1 cellular context compared by ENCODE assay signal in the genomic region with DNA sequence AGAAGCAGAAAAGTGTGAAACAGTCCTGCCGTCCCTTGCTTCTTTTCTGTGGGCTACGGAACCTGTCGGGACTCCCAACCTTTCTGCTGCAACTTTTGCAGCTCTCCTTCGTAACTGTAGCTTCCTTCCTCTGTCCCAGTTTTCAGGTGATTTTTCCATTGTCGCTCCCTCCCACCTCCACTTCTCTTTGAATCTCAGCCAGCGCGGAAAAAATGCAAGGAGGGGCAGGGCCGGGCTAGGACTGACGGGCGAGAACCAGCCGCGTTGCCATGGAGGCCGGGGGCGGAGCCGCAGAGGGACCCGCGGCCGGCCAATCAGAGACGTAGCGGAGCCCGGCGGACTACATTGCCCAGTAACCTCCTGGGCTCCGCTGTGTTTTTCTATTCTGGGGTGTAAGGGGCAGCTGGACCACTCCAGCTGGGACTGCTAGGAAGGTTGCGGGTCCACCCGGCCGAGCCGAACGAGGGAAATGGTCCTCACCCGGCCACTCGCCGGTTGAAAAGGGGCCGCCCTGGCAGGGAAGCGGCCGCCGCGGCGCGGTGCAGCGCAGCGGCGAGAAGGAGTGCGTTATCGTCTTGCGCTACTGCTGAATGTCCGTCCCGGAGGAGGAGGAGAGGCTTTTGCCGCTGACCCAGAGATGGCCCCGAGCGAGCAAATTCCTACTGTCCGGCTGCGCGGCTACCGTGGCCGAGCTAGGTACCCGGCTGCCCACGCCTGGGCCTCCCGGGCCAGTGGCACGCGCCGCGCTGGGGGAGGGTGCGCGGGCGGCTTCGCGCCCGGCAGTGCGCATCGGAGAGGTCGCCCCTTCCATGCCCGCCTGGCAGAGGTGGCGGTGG.
TF ChIP-seq lines count a peak whose summit lies in the region.

TSS of gene CYP39A1 (minus strand) at position 216 of the 836 bp plus-strand sequence. CDS start 236 bp downstream, outside the sequence.
TSS of gene SLC25A27 (plus strand) at position 373 of the 836 bp plus-strand sequence. CDS start at position 591, 218 bp downstream.

TF ChIP-seq in HepG2, 621 proteins besides CTCF, POLR2A, EP300 and RAD21 (continued from another document and continues in another):
- TF ChIP-seq, protein P1, sequence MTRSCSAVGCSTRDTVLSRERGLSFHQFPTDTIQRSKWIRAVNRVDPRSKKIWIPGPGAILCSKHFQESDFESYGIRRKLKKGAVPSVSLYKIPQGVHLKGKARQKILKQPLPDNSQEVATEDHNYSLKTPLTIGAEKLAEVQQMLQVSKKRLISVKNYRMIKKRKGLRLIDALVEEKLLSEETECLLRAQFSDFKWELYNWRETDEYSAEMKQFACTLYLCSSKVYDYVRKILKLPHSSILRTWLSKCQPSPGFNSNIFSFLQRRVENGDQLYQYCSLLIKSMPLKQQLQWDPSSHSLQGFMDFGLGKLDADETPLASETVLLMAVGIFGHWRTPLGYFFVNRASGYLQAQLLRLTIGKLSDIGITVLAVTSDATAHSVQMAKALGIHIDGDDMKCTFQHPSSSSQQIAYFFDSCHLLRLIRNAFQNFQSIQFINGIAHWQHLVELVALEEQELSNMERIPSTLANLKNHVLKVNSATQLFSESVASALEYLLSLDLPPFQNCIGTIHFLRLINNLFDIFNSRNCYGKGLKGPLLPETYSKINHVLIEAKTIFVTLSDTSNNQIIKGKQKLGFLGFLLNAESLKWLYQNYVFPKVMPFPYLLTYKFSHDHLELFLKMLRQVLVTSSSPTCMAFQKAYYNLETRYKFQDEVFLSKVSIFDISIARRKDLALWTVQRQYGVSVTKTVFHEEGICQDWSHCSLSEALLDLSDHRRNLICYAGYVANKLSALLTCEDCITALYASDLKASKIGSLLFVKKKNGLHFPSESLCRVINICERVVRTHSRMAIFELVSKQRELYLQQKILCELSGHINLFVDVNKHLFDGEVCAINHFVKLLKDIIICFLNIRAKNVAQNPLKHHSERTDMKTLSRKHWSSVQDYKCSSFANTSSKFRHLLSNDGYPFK (CRISPR knock-in tag; IDR thresholded peaks at IDR 0.05; ENCODE audit: borderline replicate concordance): peak; percentile 46; the same call in 1 of the 2 replicates
- peak; percentile 16; the same call in 1 of the 2 replicates for TF ChIP-seq SALL2 (CRISPR knock-in tag; IDR thresholded peaks at IDR 0.05)
- TF ChIP-seq ZSCAN31 (CRISPR knock-in tag; IDR thresholded peaks at IDR 0.05; ENCODE audit: low read depth): peak; percentile 72; the same call in 1 of the 2 replicates
- TF ChIP-seq IKZF4 (CRISPR knock-in tag; IDR thresholded peaks at IDR 0.05; ENCODE audit: borderline replicate concordance, low read depth, not compliant biosample characterization): peak; percentile 20
- TF ChIP-seq ZNF17 (CRISPR knock-in tag; IDR thresholded peaks at IDR 0.05): no peak
- TF ChIP-seq, protein P2, sequence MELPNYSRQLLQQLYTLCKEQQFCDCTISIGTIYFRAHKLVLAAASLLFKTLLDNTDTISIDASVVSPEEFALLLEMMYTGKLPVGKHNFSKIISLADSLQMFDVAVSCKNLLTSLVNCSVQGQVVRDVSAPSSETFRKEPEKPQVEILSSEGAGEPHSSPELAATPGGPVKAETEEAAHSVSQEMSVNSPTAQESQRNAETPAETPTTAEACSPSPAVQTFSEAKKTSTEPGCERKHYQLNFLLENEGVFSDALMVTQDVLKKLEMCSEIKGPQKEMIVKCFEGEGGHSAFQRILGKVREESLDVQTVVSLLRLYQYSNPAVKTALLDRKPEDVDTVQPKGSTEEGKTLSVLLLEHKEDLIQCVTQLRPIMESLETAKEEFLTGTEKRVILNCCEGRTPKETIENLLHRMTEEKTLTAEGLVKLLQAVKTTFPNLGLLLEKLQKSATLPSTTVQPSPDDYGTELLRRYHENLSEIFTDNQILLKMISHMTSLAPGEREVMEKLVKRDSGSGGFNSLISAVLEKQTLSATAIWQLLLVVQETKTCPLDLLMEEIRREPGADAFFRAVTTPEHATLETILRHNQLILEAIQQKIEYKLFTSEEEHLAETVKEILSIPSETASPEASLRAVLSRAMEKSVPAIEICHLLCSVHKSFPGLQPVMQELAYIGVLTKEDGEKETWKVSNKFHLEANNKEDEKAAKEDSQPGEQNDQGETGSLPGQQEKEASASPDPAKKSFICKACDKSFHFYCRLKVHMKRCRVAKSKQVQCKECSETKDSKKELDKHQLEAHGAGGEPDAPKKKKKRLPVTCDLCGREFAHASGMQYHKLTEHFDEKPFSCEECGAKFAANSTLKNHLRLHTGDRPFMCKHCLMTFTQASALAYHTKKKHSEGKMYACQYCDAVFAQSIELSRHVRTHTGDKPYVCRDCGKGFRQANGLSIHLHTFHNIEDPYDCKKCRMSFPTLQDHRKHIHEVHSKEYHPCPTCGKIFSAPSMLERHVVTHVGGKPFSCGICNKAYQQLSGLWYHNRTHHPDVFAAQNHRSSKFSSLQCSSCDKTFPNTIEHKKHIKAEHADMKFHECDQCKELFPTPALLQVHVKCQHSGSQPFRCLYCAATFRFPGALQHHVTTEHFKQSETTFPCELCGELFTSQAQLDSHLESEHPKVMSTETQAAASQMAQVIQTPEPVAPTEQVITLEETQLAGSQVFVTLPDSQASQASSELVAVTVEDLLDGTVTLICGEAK (IDR thresholded peaks at IDR 0.05): no peak
- TF ChIP-seq, protein P2 (CRISPR knock-in tag; IDR thresholded peaks at IDR 0.05): peak; percentile 60
- no peak for TF ChIP-seq MAZ (IDR thresholded peaks at IDR 0.05; ENCODE audit: borderline replicate concordance, low read depth, low read length)
- peak; percentile 54 for TF ChIP-seq MAZ (CRISPR knock-in tag; IDR thresholded peaks at IDR 0.05; ENCODE audit: low read depth)
- no peak for TF ChIP-seq ZNF790 (CRISPR knock-in tag; IDR thresholded peaks at IDR 0.05; ENCODE audit: borderline replicate concordance)
- TF ChIP-seq ZMYM2 (CRISPR knock-in tag; IDR thresholded peaks at IDR 0.05): no peak
- no peak for TF ChIP-seq ZSCAN5A (CRISPR knock-in tag; IDR thresholded peaks at IDR 0.05; ENCODE audit: borderline replicate concordance)
- no peak for TF ChIP-seq ZNF572 (CRISPR knock-in tag; IDR thresholded peaks at IDR 0.05)
- TF ChIP-seq MBD4 (IDR thresholded peaks at IDR 0.05; ENCODE audit: borderline replicate concordance, low read length): no peak
- TF ChIP-seq TARDBP (CRISPR knock-in tag; IDR thresholded peaks at IDR 0.05): no peak
- no peak for TF ChIP-seq ZNF776 (CRISPR knock-in tag; IDR thresholded peaks at IDR 0.05)
- TF ChIP-seq, protein P3, sequence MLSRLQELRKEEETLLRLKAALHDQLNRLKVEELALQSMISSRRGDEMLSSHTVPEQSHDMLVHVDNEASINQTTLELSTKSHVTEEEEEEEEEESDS (CRISPR knock-in tag; IDR thresholded peaks at IDR 0.05; ENCODE audit: borderline replicate concordance): no peak
- no peak for TF ChIP-seq FOXA1 (IDR thresholded peaks at IDR 0.05)
- no peak for TF ChIP-seq FOXA1 (CRISPR knock-in tag; IDR thresholded peaks at IDR 0.05)
- peak; percentile 92 for TF ChIP-seq HNRNPLL (IDR thresholded peaks at IDR 0.05; ENCODE audit: low read depth, low read length, poor library complexity, severe bottlenecking)
- no peak for TF ChIP-seq TRIM24 (CRISPR knock-in tag; IDR thresholded peaks at IDR 0.05)
- no peak for TF ChIP-seq ARNT2 (CRISPR knock-in tag; IDR thresholded peaks at IDR 0.05; ENCODE audit: low read depth)
- TF ChIP-seq KLF12 (CRISPR knock-in tag; IDR thresholded peaks at IDR 0.05; ENCODE audit: borderline replicate concordance): no peak
- no peak for TF ChIP-seq ZSCAN9 (CRISPR knock-in tag; IDR thresholded peaks at IDR 0.05; ENCODE audit: borderline replicate concordance)
- no peak for TF ChIP-seq USF2 (IDR thresholded peaks at IDR 0.05; ENCODE audit: low read depth, low read length)
- no peak; the same call in 1 of the 2 replicates for TF ChIP-seq USF2 (CRISPR knock-in tag; IDR thresholded peaks at IDR 0.05; ENCODE audit: borderline replicate concordance)
- no peak for TF ChIP-seq SKI (IDR thresholded peaks at IDR 0.05; ENCODE audit: partially characterized antibody)
- TF ChIP-seq, protein P4, sequence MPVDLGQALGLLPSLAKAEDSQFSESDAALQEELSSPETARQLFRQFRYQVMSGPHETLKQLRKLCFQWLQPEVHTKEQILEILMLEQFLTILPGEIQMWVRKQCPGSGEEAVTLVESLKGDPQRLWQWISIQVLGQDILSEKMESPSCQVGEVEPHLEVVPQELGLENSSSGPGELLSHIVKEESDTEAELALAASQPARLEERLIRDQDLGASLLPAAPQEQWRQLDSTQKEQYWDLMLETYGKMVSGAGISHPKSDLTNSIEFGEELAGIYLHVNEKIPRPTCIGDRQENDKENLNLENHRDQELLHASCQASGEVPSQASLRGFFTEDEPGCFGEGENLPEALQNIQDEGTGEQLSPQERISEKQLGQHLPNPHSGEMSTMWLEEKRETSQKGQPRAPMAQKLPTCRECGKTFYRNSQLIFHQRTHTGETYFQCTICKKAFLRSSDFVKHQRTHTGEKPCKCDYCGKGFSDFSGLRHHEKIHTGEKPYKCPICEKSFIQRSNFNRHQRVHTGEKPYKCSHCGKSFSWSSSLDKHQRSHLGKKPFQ (CRISPR knock-in tag; IDR thresholded peaks at IDR 0.05; ENCODE audit: insufficient replicate concordance): no peak
- TF ChIP-seq TIGD3 (CRISPR knock-in tag; IDR thresholded peaks at IDR 0.05; ENCODE audit: borderline replicate concordance): no peak
- TF ChIP-seq HOMEZ (CRISPR knock-in tag; IDR thresholded peaks at IDR 0.05; ENCODE audit: low read depth): 0 out of 2 replicates have a peak, but pooled peaks have one; percentile 27
- TF ChIP-seq MEIS2 (CRISPR knock-in tag; IDR thresholded peaks at IDR 0.05): peak; percentile 41; the same call in 1 of the 2 replicates
- peak; percentile 27; the same call in 1 of the 2 replicates for TF ChIP-seq SUZ12 (IDR thresholded peaks at IDR 0.05; ENCODE audit: low read depth, low read length)
- TF ChIP-seq SP1 (IDR thresholded peaks at IDR 0.05): no peak
- 0 out of 2 replicates have a peak, but pooled peaks have one; percentile 47 for TF ChIP-seq SP1 (CRISPR knock-in tag; IDR thresholded peaks at IDR 0.05)
